Comparison of ENCODE assay signal across 1 cellular context in the genomic region with DNA sequence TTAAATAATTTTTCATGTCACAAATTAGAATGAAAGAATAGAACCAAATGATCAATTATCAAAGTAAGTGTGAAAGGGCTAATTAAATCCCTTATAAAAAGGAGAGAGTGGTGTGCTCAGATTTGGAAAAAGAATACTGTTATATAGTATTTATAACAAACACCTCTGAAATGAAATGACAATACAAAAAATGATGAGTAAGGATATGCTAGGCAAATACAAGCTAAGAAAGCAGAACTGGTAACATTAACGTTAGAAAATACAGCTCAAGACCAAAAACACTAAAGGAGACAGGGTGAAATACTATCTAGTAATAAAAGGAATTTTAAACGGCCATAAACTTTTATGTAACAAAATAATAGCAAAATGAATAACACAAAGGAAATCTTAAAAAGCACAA.
TF ChIP-seq lines count a peak whose summit lies in the region.

No MANE protein-coding gene starts in this region.

TF ChIP-seq in HepG2, 621 proteins besides CTCF, POLR2A, EP300 and RAD21 (continued from another document):
- TF ChIP-seq, protein P1, sequence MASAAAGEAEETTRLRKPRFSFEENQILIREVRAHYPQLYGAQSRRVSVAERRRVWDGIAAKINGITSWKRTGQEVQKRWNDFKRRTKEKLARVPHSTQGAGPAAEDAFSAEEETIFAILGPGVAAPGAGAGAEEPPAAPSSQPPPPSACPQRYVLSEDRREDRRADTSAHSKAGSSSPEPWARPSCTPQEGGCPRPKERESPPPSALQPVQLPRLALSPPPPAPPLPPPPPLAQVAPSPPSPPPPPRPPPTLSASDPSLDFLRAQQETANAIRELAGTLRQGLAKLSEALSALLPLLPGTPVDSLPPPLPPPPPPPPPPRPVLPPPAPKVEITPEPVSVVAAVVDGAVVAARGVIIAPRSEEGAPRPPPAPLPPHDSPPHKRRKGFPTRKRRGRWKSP (CRISPR knock-in tag; IDR thresholded peaks at IDR 0.05), result no peak
TF ChIP-seq in HepG2: peak in this region for 2.
